1 cellular context compared by ENCODE assay signal in genomic region chr1:66271216-66271903, GRCh38.
TF ChIP-seq lines count a peak whose summit lies in the region.

No MANE protein-coding gene starts in this region.

TF ChIP-seq in SK-N-SH treated with all-trans-retinoic acid at 6 μM for 48 hours, 23 proteins besides CTCF, POLR2A, EP300 and RAD21 (continued from another document):
- TF ChIP-seq, protein P1, sequence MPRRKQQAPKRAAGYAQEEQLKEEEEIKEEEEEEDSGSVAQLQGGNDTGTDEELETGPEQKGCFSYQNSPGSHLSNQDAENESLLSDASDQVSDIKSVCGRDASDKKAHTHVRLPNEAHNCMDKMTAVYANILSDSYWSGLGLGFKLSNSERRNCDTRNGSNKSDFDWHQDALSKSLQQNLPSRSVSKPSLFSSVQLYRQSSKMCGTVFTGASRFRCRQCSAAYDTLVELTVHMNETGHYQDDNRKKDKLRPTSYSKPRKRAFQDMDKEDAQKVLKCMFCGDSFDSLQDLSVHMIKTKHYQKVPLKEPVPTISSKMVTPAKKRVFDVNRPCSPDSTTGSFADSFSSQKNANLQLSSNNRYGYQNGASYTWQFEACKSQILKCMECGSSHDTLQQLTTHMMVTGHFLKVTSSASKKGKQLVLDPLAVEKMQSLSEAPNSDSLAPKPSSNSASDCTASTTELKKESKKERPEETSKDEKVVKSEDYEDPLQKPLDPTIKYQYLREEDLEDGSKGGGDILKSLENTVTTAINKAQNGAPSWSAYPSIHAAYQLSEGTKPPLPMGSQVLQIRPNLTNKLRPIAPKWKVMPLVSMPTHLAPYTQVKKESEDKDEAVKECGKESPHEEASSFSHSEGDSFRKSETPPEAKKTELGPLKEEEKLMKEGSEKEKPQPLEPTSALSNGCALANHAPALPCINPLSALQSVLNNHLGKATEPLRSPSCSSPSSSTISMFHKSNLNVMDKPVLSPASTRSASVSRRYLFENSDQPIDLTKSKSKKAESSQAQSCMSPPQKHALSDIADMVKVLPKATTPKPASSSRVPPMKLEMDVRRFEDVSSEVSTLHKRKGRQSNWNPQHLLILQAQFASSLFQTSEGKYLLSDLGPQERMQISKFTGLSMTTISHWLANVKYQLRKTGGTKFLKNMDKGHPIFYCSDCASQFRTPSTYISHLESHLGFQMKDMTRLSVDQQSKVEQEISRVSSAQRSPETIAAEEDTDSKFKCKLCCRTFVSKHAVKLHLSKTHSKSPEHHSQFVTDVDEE (CRISPR knock-in tag; IDR thresholded peaks at IDR 0.05) = peak; percentile 62; the same call in 1 of the 2 replicates
